ENCODE assay signal across 8 cellular contexts in the genomic region with DNA sequence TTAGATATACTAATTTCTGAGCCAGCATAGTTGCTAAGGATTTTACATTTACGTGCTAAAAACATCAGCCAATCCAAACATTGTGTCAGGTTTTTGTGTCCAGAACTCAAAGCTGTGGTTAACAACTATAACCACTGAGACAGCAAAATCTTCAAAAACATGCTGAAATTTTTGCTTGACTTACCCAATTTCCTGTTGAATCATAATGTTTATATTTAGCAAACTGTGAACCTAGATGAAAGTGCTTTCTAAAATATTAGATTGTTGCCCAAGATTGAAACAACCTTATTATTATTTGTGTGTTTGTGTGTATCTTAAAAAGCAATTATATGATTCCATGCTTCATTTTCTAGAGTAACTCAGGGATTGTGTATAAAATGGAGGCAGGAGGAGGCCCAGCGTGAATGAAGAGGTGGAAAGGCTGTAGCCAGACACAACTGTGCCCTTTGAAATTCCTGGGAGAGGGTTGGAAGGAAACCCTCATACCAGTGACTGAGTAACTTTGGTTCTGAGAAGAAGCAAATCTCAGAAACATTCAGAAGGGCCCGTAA. TPM values are rescaled to one million over a fixed set of nuclear protein-coding genes. Genes with fewer than 3 reads are reported as not detected.
A peak's percentile ranks its signal among the peaks of the same experiment; 100 is the strongest.
DNase-seq lines count a peak whose midpoint lies in the region; ATAC-seq and TF ChIP-seq lines count a peak whose summit lies in the region.

No MANE protein-coding gene starts in this region.

- ATAC-seq in HG03175 (IDR thresholded peaks at IDR 0.05; ENCODE audit: unreplicated experiment) (peak; percentile 63), aorta (ENCODE audit: low FRiP score) (peak; percentile 69), GM21526 (IDR thresholded peaks at IDR 0.05; ENCODE audit: low FRiP score, unreplicated experiment) (no peak)

- peak; percentile 88 for DNase-seq in AG09309 (ENCODE audit: low read depth)
- DNase-seq in activated T-helper 2 cell treated with anti-CD3 and anti-CD28 coated beads, Interferon-gamma antibody, Interleukin-2, Interleukin-4, amounts not matched to agents 10 μg/mL and 5 μg/mL and 100 μg/mL, durations not matched to agents 14 hours and 24 hours and 36 hours (ENCODE audit: low spot score), result no peak
- peak; percentile 97 for DNase-seq in iris pigment epithelial cell (ENCODE audit: low read depth)
- no peak for DNase-seq in aorta
- no peak for DNase-seq in NCI-H2107 (lab: John Stamatoyannopoulos, UW)
- DNase-seq in stimulated activated CD4-positive, alpha-beta T cell treated with anti-CD3 and anti-CD28 coated beads, Interleukin-2, amount 100 ng/mL, for 48 hours, result no peak

- H3K4me3 Mint-ChIP-seq in activated T-helper 2 cell treated with anti-CD3 and anti-CD28 coated beads, Interferon-gamma antibody, Interleukin-2, Interleukin-4, amounts not matched to agents 10 μg/mL and 5 μg/mL and 100 μg/mL, durations not matched to agents 14 hours and 24 hours and 36 hours (ENCODE audit: low read depth), result peak overlapping the region; percentile 30

- no peaks in the 10 kb centered on the region for H3K4me1 ChIP-seq in aorta (ENCODE audit: control insufficient read depth in 1 of 2, insufficient read depth in 2 of 2, low read length in 2 of 2)

- whole genome bisulfite sequencing in aorta, 2 donors, result 15 to 19% methylated on average over 3 of the region's 3 CpGs

- intact Hi-C loops in activated T-helper 2 cell treated with anti-CD3 and anti-CD28 coated beads, Interferon-gamma antibody, Interleukin-2, Interleukin-4, amounts not matched to agents 10 μg/mL and 5 μg/mL and 100 μg/mL, durations not matched to agents 14 hours and 24 hours and 36 hours (cut with micrococcal nuclease), result loop anchor here (1.0 to 5.0 kb wide), 6 partner anchors 13 to 176 kb away; no protein-coding TSS in a partner anchor
- intact Hi-C loops in aorta (cut with DNase I), result loop anchor here (5.0 to 10.0 kb wide), 3 partner anchors 51 to 111 kb away; no protein-coding TSS in a partner anchor

- H3K27ac ChIP-seq in aorta (ENCODE audit: low read depth in 1 of 2, low read length in 2 of 2), result peak overlapping the region; percentile 64 to 70

- H3K27ac Mint-ChIP-seq in activated T-helper 2 cell treated with anti-CD3 and anti-CD28 coated beads, Interferon-gamma antibody, Interleukin-2, Interleukin-4, amounts not matched to agents 10 μg/mL and 5 μg/mL and 100 μg/mL, durations not matched to agents 14 hours and 24 hours and 36 hours, result peak overlapping the region; percentile 80

- H3K4me1 Mint-ChIP-seq in activated T-helper 2 cell treated with anti-CD3 and anti-CD28 coated beads, Interferon-gamma antibody, Interleukin-2, Interleukin-4, amounts not matched to agents 10 μg/mL and 5 μg/mL and 100 μg/mL, durations not matched to agents 14 hours and 24 hours and 36 hours (ENCODE audit: low read depth), result peaks cover 37% of the 10 kb centered on the region

- H3K4me3 ChIP-seq in AG09309 (ENCODE audit: control insufficient read depth, low read depth, low read length), result no peak overlapping the region
- H3K4me3 ChIP-seq in aorta (ENCODE audit: low read length in 2 of 2), result no peak overlapping the region

- H3K27me3 ChIP-seq in aorta (ENCODE audit: control insufficient read depth in 1 of 2, insufficient read depth in 2 of 2, low read length in 1 of 2), result no peaks in the 10 kb centered on the region

- H3K27me3 Mint-ChIP-seq in activated T-helper 2 cell treated with anti-CD3 and anti-CD28 coated beads, Interferon-gamma antibody, Interleukin-2, Interleukin-4, amounts not matched to agents 10 μg/mL and 5 μg/mL and 100 μg/mL, durations not matched to agents 14 hours and 24 hours and 36 hours (ENCODE audit: low read depth), result peaks cover 7% of the 10 kb centered on the region

- no peaks in the 10 kb centered on the region for H3K9me3 Mint-ChIP-seq in activated T-helper 2 cell treated with anti-CD3 and anti-CD28 coated beads, Interferon-gamma antibody, Interleukin-2, Interleukin-4, amounts not matched to agents 10 μg/mL and 5 μg/mL and 100 μg/mL, durations not matched to agents 14 hours and 24 hours and 36 hours

- peaks cover 10% of the 10 kb centered on the region for H3K36me3 Mint-ChIP-seq in activated T-helper 2 cell treated with anti-CD3 and anti-CD28 coated beads, Interferon-gamma antibody, Interleukin-2, Interleukin-4, amounts not matched to agents 10 μg/mL and 5 μg/mL and 100 μg/mL, durations not matched to agents 14 hours and 24 hours and 36 hours (ENCODE audit: low read depth)

- no peaks in the 10 kb centered on the region for H3K9me3 ChIP-seq in aorta (ENCODE audit: control insufficient read depth, low read length)

- H3K36me3 ChIP-seq in aorta (ENCODE audit: control insufficient read depth in 1 of 2, insufficient read depth in 2 of 2, low read length in 1 of 2), result no peaks in the 10 kb centered on the region

- TF ChIP-seq CTCF in AG09309 (IDR thresholded peaks at IDR 0.05; ENCODE audit: control insufficient read depth, insufficient read depth, low read depth, low read length, missing control alignments), result no peak

RNA-seq across cellular contexts. Expression of gene ARMC2, which starts 48.0 kb away (rescaled TPM):
- 1.9 and 2.7 TPM in 2 replicates for total RNA-seq in activated T-helper 2 cell treated with anti-CD3 and anti-CD28 coated beads, Interferon-gamma antibody, Interleukin-2, Interleukin-4, amounts not matched to agents 10 μg/mL and 5 μg/mL and 100 μg/mL, durations not matched to agents 14 hours and 24 hours and 36 hours
- total RNA-seq in aorta, result 10 to 100 TPM; 12.3 to 20.7 TPM
- 1 to 10 TPM; 5.3 to 5.5 TPM for polyA plus RNA-seq in aorta

Comparison
In these comparisons a context has a peak if more than half of its experiments do, and no peak if none do; other contexts are left out.
1. DNase-seq: peak in AG09309 (single experiment) and iris pigment epithelial cell (single experiment); none in activated T-helper 2 cell treated with anti-CD3 and anti-CD28 coated beads, Interferon-gamma antibody, Interleukin-2, Interleukin-4, amounts not matched to agents 10 μg/mL and 5 μg/mL and 100 μg/mL, durations not matched to agents 14 hours and 24 hours and 36 hours (single experiment), aorta (0 of 2), NCI-H2107 (single experiment) and stimulated activated CD4-positive, alpha-beta T cell treated with anti-CD3 and anti-CD28 coated beads, Interleukin-2, amount 100 ng/mL, for 48 hours (0 of 2).